ENCODE assay signal across 8 cellular contexts in genomic region chr2:24970483-24971299, GRCh38. TPM values are rescaled to one million over a fixed set of nuclear protein-coding genes. Genes with fewer than 3 reads are reported as not detected.
DNase-seq lines count a peak whose midpoint lies in the region; ATAC-seq and TF ChIP-seq lines count a peak whose summit lies in the region.

No MANE protein-coding gene starts in this region.

- peak overlapping the region; percentile 96 for H3K4me3 Mint-ChIP-seq in stimulated activated naive CD8-positive, alpha-beta T cell treated with anti-CD3 and anti-CD28 coated beads, Interleukin-15, Interleukin-2, amounts not matched to agents 100 ng/mL and 50 ng/mL, for 24 hours
- H3K4me3 Mint-ChIP-seq in activated CD4-positive, alpha-beta memory T cell treated with anti-CD3 and anti-CD28 coated beads, Interleukin-2, amount 10 ng/mL, durations not matched to agents 7 days and 5 days, result peak overlapping the region; percentile 97
- H3K4me3 Mint-ChIP-seq in glutamatergic neuron (ENCODE audit: unreplicated experiment), result peak overlapping the region; percentile 99

- POLR2A ChIA-PET in activated CD4-positive, alpha-beta memory T cell treated with anti-CD3 and anti-CD28 coated beads, Interleukin-2, amount 10 ng/mL, durations not matched to agents 7 days and 5 days (lab: Charles Lee), result interaction anchor here (1.0 to 1.4 kb wide), 4 partner anchors 14 to 51 kb away, joined by 3 to 7 read pairs (median 4); no protein-coding TSS in a partner anchor

- no peak for ATAC-seq in stimulated activated naive CD8-positive, alpha-beta T cell treated with anti-CD3 and anti-CD28 coated beads, Interleukin-15, Interleukin-2, amounts not matched to agents 100 U/mL and 50 U/mL, for 24 hours
- ATAC-seq in HG03460 (IDR thresholded peaks at IDR 0.05; ENCODE audit: unreplicated experiment), result no peak
- no peak for ATAC-seq in GM19328 (IDR thresholded peaks at IDR 0.05; ENCODE audit: unreplicated experiment)
- ATAC-seq in HG02798 (IDR thresholded peaks at IDR 0.05; ENCODE audit: poor library complexity, unreplicated experiment), result no peak

- H3K36me3 Mint-ChIP-seq in stimulated activated naive CD8-positive, alpha-beta T cell treated with anti-CD3 and anti-CD28 coated beads, Interleukin-15, Interleukin-2, amounts not matched to agents 100 ng/mL and 50 ng/mL, for 24 hours (ENCODE audit: low read depth), result peaks cover 19% of the 10 kb centered on the region
- H3K36me3 Mint-ChIP-seq in activated CD4-positive, alpha-beta memory T cell treated with anti-CD3 and anti-CD28 coated beads, Interleukin-2, amount 10 ng/mL, durations not matched to agents 7 days and 5 days (ENCODE audit: low read depth), result peaks cover 16% of the 10 kb centered on the region
- H3K36me3 Mint-ChIP-seq in glutamatergic neuron (ENCODE audit: unreplicated experiment), result no peaks in the 10 kb centered on the region

- H3K4me1 ChIP-seq in skeletal muscle satellite cell (ENCODE audit: control insufficient read depth, insufficient read depth, low read length), result peaks cover 4% of the 10 kb centered on the region

- peak overlapping the region; percentile 99 for H3K27ac Mint-ChIP-seq in stimulated activated naive CD8-positive, alpha-beta T cell treated with anti-CD3 and anti-CD28 coated beads, Interleukin-15, Interleukin-2, amounts not matched to agents 100 ng/mL and 50 ng/mL, for 24 hours
- peak overlapping the region; percentile 99 for H3K27ac Mint-ChIP-seq in activated CD4-positive, alpha-beta memory T cell treated with anti-CD3 and anti-CD28 coated beads, Interleukin-2, amount 10 ng/mL, durations not matched to agents 7 days and 5 days
- peak overlapping the region; percentile 100 for H3K27ac Mint-ChIP-seq in glutamatergic neuron (ENCODE audit: unreplicated experiment)

- peak overlapping the region; percentile 95 for H3K4me3 ChIP-seq in skeletal muscle satellite cell (ENCODE audit: low read length)

- H3K4me2 ChIP-seq in skeletal muscle satellite cell (ENCODE audit: low read length), result peak overlapping the region; percentile 98

- H3K27me3 ChIP-seq in skeletal muscle satellite cell (ENCODE audit: control insufficient read depth, insufficient read depth, low read length), result no peaks in the 10 kb centered on the region

- CTCF ChIA-PET in activated CD4-positive, alpha-beta memory T cell treated with anti-CD3 and anti-CD28 coated beads, Interleukin-2, amount 10 ng/mL, durations not matched to agents 7 days and 5 days (lab: Charles Lee), result interaction anchor here (1.8 kb wide), 1 partner anchor 158 kb away, joined by 5 read pairs; no protein-coding TSS in a partner anchor

- peaks cover 19% of the 10 kb centered on the region for H3K4me1 Mint-ChIP-seq in stimulated activated naive CD8-positive, alpha-beta T cell treated with anti-CD3 and anti-CD28 coated beads, Interleukin-15, Interleukin-2, amounts not matched to agents 100 ng/mL and 50 ng/mL, for 24 hours (ENCODE audit: low read depth)
- peaks cover 20% of the 10 kb centered on the region for H3K4me1 Mint-ChIP-seq in activated CD4-positive, alpha-beta memory T cell treated with anti-CD3 and anti-CD28 coated beads, Interleukin-2, amount 10 ng/mL, durations not matched to agents 7 days and 5 days
- H3K4me1 Mint-ChIP-seq in glutamatergic neuron (ENCODE audit: low read depth, unreplicated experiment), result peaks cover 5% of the 10 kb centered on the region

- no peaks in the 10 kb centered on the region for H3K27me3 Mint-ChIP-seq in stimulated activated naive CD8-positive, alpha-beta T cell treated with anti-CD3 and anti-CD28 coated beads, Interleukin-15, Interleukin-2, amounts not matched to agents 100 ng/mL and 50 ng/mL, for 24 hours
- H3K27me3 Mint-ChIP-seq in activated CD4-positive, alpha-beta memory T cell treated with anti-CD3 and anti-CD28 coated beads, Interleukin-2, amount 10 ng/mL, durations not matched to agents 7 days and 5 days, result no peaks in the 10 kb centered on the region
- peaks cover 13% of the 10 kb centered on the region for H3K27me3 Mint-ChIP-seq in glutamatergic neuron (ENCODE audit: unreplicated experiment)

- no peaks in the 10 kb centered on the region for H3K9me3 ChIP-seq in skeletal muscle satellite cell (replicated peaks; ENCODE audit: low read length)

- peak overlapping the region; percentile 100 for H3K9ac ChIP-seq in skeletal muscle satellite cell (ENCODE audit: low read depth, low read length)

- no peaks in the 10 kb centered on the region for H3K9me3 Mint-ChIP-seq in stimulated activated naive CD8-positive, alpha-beta T cell treated with anti-CD3 and anti-CD28 coated beads, Interleukin-15, Interleukin-2, amounts not matched to agents 100 ng/mL and 50 ng/mL, for 24 hours
- H3K9me3 Mint-ChIP-seq in activated CD4-positive, alpha-beta memory T cell treated with anti-CD3 and anti-CD28 coated beads, Interleukin-2, amount 10 ng/mL, durations not matched to agents 7 days and 5 days, result no peaks in the 10 kb centered on the region
- peaks cover 9% of the 10 kb centered on the region for H3K9me3 Mint-ChIP-seq in glutamatergic neuron (ENCODE audit: unreplicated experiment)

- no peak for TF ChIP-seq CTCF in glutamatergic neuron (IDR thresholded peaks at IDR 0.05; ENCODE audit: partially characterized antibody, unreplicated experiment)

- peaks cover 10% of the 10 kb centered on the region for H3K36me3 ChIP-seq in skeletal muscle satellite cell (ENCODE audit: insufficient read depth, low read length)

- DNase-seq in stimulated activated naive CD8-positive, alpha-beta T cell treated with anti-CD3 and anti-CD28 coated beads, Interleukin-15, Interleukin-2, amounts not matched to agents 100 U/mL and 50 U/mL, for 24 hours, result no peak
- no peak for DNase-seq in activated CD4-positive, alpha-beta memory T cell treated with anti-CD3 and anti-CD28 coated beads, Interleukin-2, amount 10 ng/mL, durations not matched to agents 7 days and 5 days
- no peak for DNase-seq in glutamatergic neuron

RNA-seq across cellular contexts. Expression of gene DNAJC27, which starts 1.1 kb away (rescaled TPM):
- 1 to 10 TPM; 7.6 to 8.1 TPM for total RNA-seq in activated CD4-positive, alpha-beta memory T cell treated with anti-CD3 and anti-CD28 coated beads, Interleukin-2, amount 10 ng/mL, durations not matched to agents 7 days and 5 days
- 17.9 TPM for total RNA-seq in glutamatergic neuron (ENCODE audit: unreplicated experiment)
- 0.76 and 5.0 TPM in 2 replicates for total RNA-seq in skeletal muscle satellite cell (2012; rRNA removed)

RNA-seq across cellular contexts. Expression of gene ADCY3, which starts 50.7 kb away (rescaled TPM):
- 10 to 100 TPM; 55.6 to 58.5 TPM for total RNA-seq in activated CD4-positive, alpha-beta memory T cell treated with anti-CD3 and anti-CD28 coated beads, Interleukin-2, amount 10 ng/mL, durations not matched to agents 7 days and 5 days
- 76.2 TPM for total RNA-seq in glutamatergic neuron (ENCODE audit: unreplicated experiment)
- total RNA-seq in skeletal muscle satellite cell (2012; rRNA removed), result 31.9 and 34.1 TPM in 2 replicates
